8 cellular contexts compared by ENCODE assay signal in the genomic region with DNA sequence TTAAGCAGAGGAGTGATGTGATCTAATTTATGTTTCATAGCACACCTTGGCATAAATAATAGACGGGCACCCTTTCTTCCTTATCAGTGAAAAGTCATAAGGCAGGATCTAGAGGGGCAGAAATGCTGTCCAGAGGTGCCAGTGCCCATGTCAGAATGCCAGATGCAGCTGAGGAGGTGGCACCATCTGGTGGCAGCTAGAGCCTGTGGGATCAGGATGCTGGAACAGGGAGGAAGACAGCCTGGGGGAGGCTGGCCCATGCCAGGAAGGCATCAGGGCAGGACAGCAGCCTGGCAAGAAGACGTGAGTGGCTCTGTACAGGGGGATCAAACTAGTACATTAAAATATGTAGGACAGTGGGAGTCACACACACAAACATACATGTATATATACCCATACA. TPM values are rescaled to one million over a fixed set of nuclear protein-coding genes. Genes with fewer than 3 reads are reported as not detected.
A peak's percentile ranks its signal among the peaks of the same experiment; 100 is the strongest.
DNase-seq lines count a peak whose midpoint lies in the region; ATAC-seq and TF ChIP-seq lines count a peak whose summit lies in the region.

No MANE protein-coding gene starts in this region.

- intact Hi-C loops in Panc1 (cut with micrococcal nuclease; ENCODE audit: unreplicated experiment) (no loop called here), right cardiac atrium (cut with DNase I) (no loop called here)

- WGBS in right cardiac atrium: 67% methylated on average over 2 of the region's 2 CpGs

- no peaks in the 10 kb centered on the region for H3K36me3 ChIP-seq in Panc1 (ENCODE audit: control insufficient read depth, insufficient read depth, low read length)

- CTCF ChIA-PET in Panc1 (lab: Charles Lee): interaction anchor here (1.1 kb wide), 1 partner anchor 59 kb away, joined by 4 read pairs; no protein-coding TSS in a partner anchor

- POLR2A ChIA-PET in Panc1 (lab: Charles Lee): interaction anchor here (0.5 kb wide), 1 partner anchor 63 kb away, joined by 3 read pairs; no protein-coding TSS in a partner anchor

- H3K4me3 ChIP-seq in AG10803 (ENCODE audit: low read length) (no peak overlapping the region), GM12875 (ENCODE audit: low read depth, low read length) (no peak overlapping the region), Panc1 (ENCODE audit: low read depth in 2 of 2, low read length in 2 of 2) (no peak overlapping the region), right cardiac atrium (ENCODE audit: low read length) (no peak overlapping the region)

- DNase-seq in AG10803 (ENCODE audit: low read depth): no peak
- DNase-seq in Panc1 (ENCODE audit: low read depth, low spot score): no peak
- peak in 1 of 3 donors; percentile 47 for DNase-seq in right cardiac atrium
- no peak for DNase-seq in activated gamma-delta T cell treated with Interleukin-2 at 50 U/mL for 16 hours
- no peak for DNase-seq in NCI-H510A treated with DMSO at 0.1 percent for 48 hours (lab: John Stamatoyannopoulos, UW)
- no peak for DNase-seq in central memory CD4-positive, alpha-beta T cell

- H3K27ac ChIP-seq in Panc1 (ENCODE audit: low read length) (no peak overlapping the region), right cardiac atrium (ENCODE audit: low read length) (no peak overlapping the region)

- TF ChIP-seq CTCF in AG10803 (conservative IDR thresholded peaks at IDR 0.05; ENCODE audit: low read length): peak; percentile 23; the same call in 1 of the 2 replicates
- TF ChIP-seq CTCF in GM12875 (IDR thresholded peaks at IDR 0.05; ENCODE audit: borderline replicate concordance, insufficient read depth, low read depth, low read length): peak; percentile 9; the same call in 1 of the 2 replicates
- TF ChIP-seq CTCF in Panc1 (IDR thresholded peaks at IDR 0.05): peak; percentile 77

- H3K27me3 ChIP-seq in Panc1 (ENCODE audit: control insufficient read depth, insufficient read depth, low read length) (no peaks in the 10 kb centered on the region), right cardiac atrium (ENCODE audit: control insufficient read depth, insufficient read depth) (no peaks in the 10 kb centered on the region)

- no peaks in the 10 kb centered on the region; the same call in 1 of the 2 replicates for H3K9me3 ChIP-seq in Panc1 (ENCODE audit: control insufficient read depth, insufficient read depth, low read depth, low read length)
- H3K9me3 ChIP-seq in right cardiac atrium (ENCODE audit: control insufficient read depth, low read length): no peaks in the 10 kb centered on the region

- no TSS peak for BruUV-seq in Panc1 (replicated peaks; lab: Mats Ljungman, UMichigan)

- no peaks in the 10 kb centered on the region for H3K4me1 ChIP-seq in Panc1 (ENCODE audit: control insufficient read depth, insufficient read depth, low read length)
- H3K4me1 ChIP-seq in right cardiac atrium (ENCODE audit: control insufficient read depth, insufficient read depth, low read length): no peaks in the 10 kb centered on the region

- ATAC-seq in Panc1 (peak; percentile 88), right cardiac atrium (peak; percentile 21 to 53), HG02885 (IDR thresholded peaks at IDR 0.05; ENCODE audit: poor library complexity, unreplicated experiment) (no peak)

- in situ Hi-C loops in Panc1 (cut with HindIII; ENCODE audit: low pct_unique_long_range_greater_than_20kb, low sequenced_read_pairs): no loop called here

RNA-seq across cellular contexts. Expression of gene MYH15, which starts 16.5 kb away (rescaled TPM):
- total RNA-seq in Panc1 (2021; ENCODE audit: unreplicated experiment) (1.2 TPM), right cardiac atrium (under 1 TPM; 0.22 to 0.54 (median 0.32) TPM)
- 0.40 TPM for polyA plus RNA-seq in Panc1 (2012; ENCODE audit: insufficient read length)
- 0.29 TPM for polyA plus RNA-seq in right cardiac atrium

Comparison
In these comparisons a context has a peak if more than half of its experiments do, and no peak if none do; other contexts are left out.
1. CTCF ChIP-seq: peak in every context shown above with its lines; median percentile 77 in Panc1; 23 in AG10803; 9 in GM12875.